8 cellular contexts compared by ENCODE assay signal in the genomic region with DNA sequence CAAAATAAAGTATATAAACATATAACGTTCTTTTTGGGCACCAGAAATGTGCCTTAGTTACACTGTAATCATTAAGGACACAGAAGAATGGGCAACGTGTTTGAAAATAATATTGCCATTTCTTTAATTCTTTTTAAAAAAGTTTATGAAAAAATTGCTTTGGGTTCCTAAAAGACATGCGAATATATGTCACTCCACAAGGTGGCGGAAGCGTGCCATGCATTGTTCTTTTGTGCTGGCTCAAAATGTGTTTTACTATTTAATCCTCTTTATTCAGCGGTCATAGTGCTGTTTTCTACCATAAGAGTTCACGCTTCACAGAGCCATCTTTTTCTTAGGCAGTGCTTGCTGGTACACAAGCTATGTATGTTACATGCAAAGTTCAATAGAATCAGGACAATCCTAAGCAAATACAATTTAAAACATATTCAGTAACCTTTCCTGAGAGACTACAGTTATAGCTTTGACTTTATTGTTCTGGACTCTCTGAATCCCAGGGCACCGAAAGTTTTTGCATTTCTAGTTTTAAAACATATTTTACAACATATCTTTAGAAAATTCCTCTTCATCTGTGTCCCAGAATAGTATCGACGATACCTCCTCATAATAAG.
DNase-seq lines count a peak whose midpoint lies in the region; ATAC-seq and TF ChIP-seq lines count a peak whose summit lies in the region.

No MANE protein-coding gene starts in this region.

- H2BK120ac ChIP-seq in IMR-90 (ENCODE audit: low read depth, low read length) = peak overlapping the region; percentile 65; the same call in 1 of the 2 replicates

- H4K91ac ChIP-seq in IMR-90 (ENCODE audit: insufficient read depth, low read depth, low read length) = no peak overlapping the region

- CTCF ChIA-PET in IMR-90 (lab: Yijun Ruan, JAX) = interaction anchor here (0.7 kb wide), 4 partner anchors 88 to 463 kb away, joined by 3 to 4 read pairs (median 4); no protein-coding TSS in a partner anchor

- H3K27ac ChIP-seq in IMR-90 (ENCODE audit: insufficient read depth, low read length) = no peak overlapping the region
- H3K27ac ChIP-seq in psoas muscle = no peak overlapping the region

- H2AK9ac ChIP-seq in IMR-90 (replicated peaks; ENCODE audit: low read depth, low read length, poor library complexity) = no peak overlapping the region

- H2BK5ac ChIP-seq in IMR-90 (ENCODE audit: low read depth, low read length, poor library complexity, severe bottlenecking) = peak overlapping the region; percentile 9

- H3K4me2 ChIP-seq in IMR-90 (ENCODE audit: low read depth, low read length) = no peak overlapping the region

- intact Hi-C loops in IMR-90 (cut with micrococcal nuclease) (loop anchor here (1.0 to 2.0 kb wide), 5 partner anchors 91 to 560 kb away; no protein-coding TSS in a partner anchor), psoas muscle (cut with DNase I) (loop anchor here in 1 of 2 donors (2.0 kb wide), 1 partner anchor 466 kb away; no protein-coding TSS in a partner anchor)

- peaks cover 7% of the 10 kb centered on the region for H3K9me1 ChIP-seq in IMR-90 (ENCODE audit: insufficient read depth, low read length)

- no peak overlapping the region for H3K23ac ChIP-seq in IMR-90 (ENCODE audit: low read depth, low read length)

- in situ Hi-C loops in IMR-90 (cut with MboI; ENCODE audit: low sequenced_read_pairs) = loop anchor here (10.0 kb wide), 4 partner anchors 88 to 558 kb away; partner anchors contain the start of gene IKZF2

- no peak overlapping the region; the same call in 1 of the 2 replicates for H3K4ac ChIP-seq in IMR-90 (ENCODE audit: low read depth, low read length)

- 7% methylated on average over 2 of the region's 10 CpGs; no CpG with 5 or more reads in 1 of the 2 experiments for WGBS in IMR-90 (ENCODE audit: extremely low coverage in 2 of 2, insufficient read length in 1 of 2), 2 experiments
- WGBS in psoas muscle, 3 donors = 16 to 21% (median 18%) methylated on average over 10 of the region's 10 CpGs

- peak overlapping the region in 1 of 2 experiments; percentile 49; a peak in 1 of 4 replicates for H4K8ac ChIP-seq in IMR-90 (ENCODE audit: low read depth in 2 of 2, low read length in 2 of 2)

- H3K4me1 ChIP-seq in IMR-90 (ENCODE audit: control insufficient read depth, insufficient read depth, low read length) (peaks cover 3% of the 10 kb centered on the region), psoas muscle (no peaks in the 10 kb centered on the region)

- H3K36me3 ChIP-seq in IMR-90 (ENCODE audit: control insufficient read depth, insufficient read depth, low read length) = no peaks in the 10 kb centered on the region
- H3K36me3 ChIP-seq in psoas muscle (ENCODE audit: insufficient read depth in 1 of 2, low read depth in 1 of 2) = no peaks in the 10 kb centered on the region

- H2AK5ac ChIP-seq in IMR-90 (ENCODE audit: low read depth, low read length) = no peak overlapping the region

- H3K79me1 ChIP-seq in IMR-90 (ENCODE audit: low read depth in 1 of 2, low read length in 2 of 2) = no peaks in the 10 kb centered on the region

- peak; percentile 94 for TF ChIP-seq RAD21 in IMR-90 (IDR thresholded peaks at IDR 0.05; ENCODE audit: low read length)

- H2BK15ac ChIP-seq in IMR-90 (ENCODE audit: low read depth, low read length) = no peak overlapping the region

- H3K56ac ChIP-seq in IMR-90 (ENCODE audit: extremely low read depth, insufficient read depth, low read length) = peak overlapping the region; percentile 16; the same call in 1 of the 2 replicates

- no peak overlapping the region for H4K5ac ChIP-seq in IMR-90 (ENCODE audit: low read depth, low read length)

- no peaks in the 10 kb centered on the region for H4K20me1 ChIP-seq in IMR-90 (ENCODE audit: insufficient read depth, low read length)

- no peak overlapping the region for H3K4me3 ChIP-seq in IMR-90 (ENCODE audit: insufficient read depth, low read depth, low read length)
- peak overlapping the region; percentile 35 for H3K4me3 ChIP-seq in psoas muscle

- no peak overlapping the region for H2AFZ ChIP-seq in IMR-90 (replicated peaks; ENCODE audit: low read length, poor library complexity)

- TF ChIP-seq CTCF in IMR-90 (conservative IDR thresholded peaks at IDR 0.05; ENCODE audit: low read depth, low read length) = peak; percentile 97
- TF ChIP-seq CTCF in psoas muscle (IDR thresholded peaks at IDR 0.05) = peak; percentile 91

- H3K9me3 ChIP-seq in IMR-90 (ENCODE audit: control insufficient read depth, insufficient read depth, low read length) (no peaks in the 10 kb centered on the region), psoas muscle (no peaks in the 10 kb centered on the region)

- H3K9ac ChIP-seq in IMR-90 (ENCODE audit: low read depth, low read length) = no peak overlapping the region; the same call in 1 of the 2 replicates

- peak; percentile 78 for DNase-seq in DMS 273 (lab: John Stamatoyannopoulos, UW; ENCODE audit: unreplicated experiment)
- DNase-seq in IMR-90 = peak; percentile 73
- DNase-seq in RPMI8226 = peak; percentile 57
- DNase-seq in activated naive CD4-positive, alpha-beta T cell (lab: John Stamatoyannopoulos, UW) = peak in 3 of 4 experiments; percentile 1 to 10 (median 5)
- DNase-seq in glomerular endothelial cell (ENCODE audit: extremely low read depth, low read depth, low spot score) = peak; percentile 36
- peak; percentile 30 to 51 for DNase-seq in psoas muscle

- dilution Hi-C loops in IMR-90 (cut with HindIII; ENCODE audit: low sequenced_read_pairs, unreplicated experiment) = no loop called here

- peak; percentile 78 for ATAC-seq in GM21423 (IDR thresholded peaks at IDR 0.05; ENCODE audit: unreplicated experiment)
- ATAC-seq in IMR-90 (ENCODE audit: low read depth) = peak; percentile 82
- peak in 1 of 4 donors; percentile 70 for ATAC-seq in psoas muscle
- ATAC-seq in HG02884 (IDR thresholded peaks at IDR 0.05; ENCODE audit: unreplicated experiment) = no peak

- TF ChIP-seq POLR2A in IMR-90 (IDR thresholded peaks at IDR 0.05; ENCODE audit: low read depth, low read length) = 0 out of 2 replicates have a peak, but pooled peaks have one; percentile 34

- H2BK20ac ChIP-seq in IMR-90 (ENCODE audit: low read depth, low read length) = 0 out of 2 replicates have a peak overlapping the region, but pooled peaks have one; percentile 81

- H3K18ac ChIP-seq in IMR-90 (ENCODE audit: low read depth, low read length) = no peak overlapping the region

- POLR2A ChIA-PET in IMR-90 (lab: Charles Lee; ENCODE audit: unreplicated experiment) = no interaction called here

- no peak overlapping the region for H3K14ac ChIP-seq in IMR-90 (replicated peaks; ENCODE audit: low read depth, low read length)

- BruUV-seq in IMR-90 (replicated peaks; lab: Mats Ljungman, UMichigan) = no TSS peak

- H3K27me3 ChIP-seq in IMR-90 (ENCODE audit: control insufficient read depth, insufficient read depth, low read length) (no peaks in the 10 kb centered on the region), psoas muscle (ENCODE audit: insufficient read depth in 3 of 3, low read length in 2 of 3) (no peaks in the 10 kb centered on the region)

TF ChIP-seq in IMR-90, 13 proteins besides CTCF, POLR2A, EP300 and RAD21:
- TF ChIP-seq BHLHE40 (IDR thresholded peaks at IDR 0.05; ENCODE audit: low read depth, low read length) (no peak), NFE2L2 (IDR thresholded peaks at IDR 0.05; ENCODE audit: low read depth, low read length) (no peak), RFX5 (IDR thresholded peaks at IDR 0.05; ENCODE audit: low read depth, low read length) (no peak), SMC3 (IDR thresholded peaks at IDR 0.05; ENCODE audit: low read depth, low read length) (peak; percentile 89)

Comparison
In these comparisons a context has a peak if more than half of its experiments do, and no peak if none do; other contexts are left out.
1. DNase-seq: peak in every context shown above with its lines; median percentile 78 in DMS 273; 73 in IMR-90; 57 in RPMI8226; 40 in psoas muscle; 36 in glomerular endothelial cell; 5 in activated naive CD4-positive, alpha-beta T cell.